26 cellular contexts compared by ENCODE assay signal in the genomic region with DNA sequence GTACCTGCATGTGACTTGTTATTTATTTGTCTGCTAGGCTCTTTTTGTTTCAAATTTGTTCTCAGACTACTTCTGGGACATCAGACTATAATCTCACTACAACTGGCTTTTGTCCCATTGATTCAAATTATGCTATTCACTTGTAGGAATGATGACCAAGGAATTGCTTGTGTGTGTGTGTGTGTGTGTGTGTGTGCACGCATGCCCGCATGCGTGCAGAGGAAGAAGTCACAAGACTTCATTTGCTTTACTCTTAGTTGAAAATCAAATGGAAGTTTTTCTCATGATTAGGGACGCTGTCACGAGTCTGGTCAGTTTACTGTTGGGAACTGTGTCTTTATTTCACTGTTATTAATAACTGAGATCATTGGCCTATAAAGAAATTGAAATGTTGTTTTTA.
"Had no signal": no experiment of that assay in that cellular context is flagged by ENCODE, and none has a peak within 500 bp of the region (broad histone marks: within the 10 kb centered on the region; RNA-seq: fewer than 3 reads in every experiment).

No MANE protein-coding gene starts in this region.

- DNase-seq: stimulated activated CD4-positive, alpha-beta T cell treated with anti-CD3 and anti-CD28 coated beads, Interleukin-2, amount 100 ng/mL, for 48 hours; stimulated activated CD4-positive, alpha-beta T cell treated with anti-CD3 and anti-CD28 coated beads, Interleukin-4, amount 100 ng/mL, for 1 hour; stimulated activated CD4-positive, alpha-beta T cell treated with anti-CD3 and anti-CD28 coated beads, Interleukin-4, amount 100 ng/mL, for 24 hours; stimulated activated CD4-positive, alpha-beta T cell treated with anti-CD3 and anti-CD28 coated beads, Interleukin-4, amount 100 ng/mL, for 4 hours; stimulated activated CD8-positive, alpha-beta memory T cell treated with anti-CD3 and anti-CD28 coated beads, Interleukin-4, amount 100 ng/mL, for 48 hours; stimulated activated naive B cell treated with anti-CD40 and anti-IgM and Interleukin-4, amounts not matched to agents 10 μg/mL and 1 μg/mL and 100 μg/mL, for 72 hours; stimulated activated naive CD4-positive, alpha-beta T cell; stimulated activated naive CD4-positive, alpha-beta T cell treated with Interleukin-2 at 50 U/mL for 16 hours; stimulated activated naive CD8-positive, alpha-beta T cell treated with anti-CD3 and anti-CD28 coated beads, Interleukin-15, amount 100 ng/mL, for 72 hours; stimulated activated naive CD8-positive, alpha-beta T cell treated with anti-CD3 and anti-CD28 coated beads, Interleukin-15, Interleukin-2, amounts not matched to agents 100 U/mL and 50 U/mL, for 24 hours; stomach; substantia nigra; testis; thyroid gland; tibial artery; transverse colon; upper lobe of left lung; upper lobe of right lung; uterus had no signal

- ATAC-seq: stimulated activated effector memory CD8-positive, alpha-beta T cell treated with anti-CD3 and anti-CD28 coated beads, Interleukin-12 subunit alpha, Interleukin-12 subunit beta, amount 100 ng/mL, for 72 hours; stimulated activated memory B cell treated with anti-CD40 and anti-IgM and Interleukin-4, amounts not matched to agents 10 μg/mL and 1 μg/mL and 100 μg/mL, for 72 hours; stimulated activated naive B cell treated with anti-CD40 and anti-IgM and Interleukin-4, amounts not matched to agents 10 μg/mL and 1 μg/mL and 100 μg/mL, for 72 hours; stimulated activated naive CD8-positive, alpha-beta T cell treated with anti-CD3 and anti-CD28 coated beads, Interleukin-15, amount 100 ng/mL, for 72 hours; stimulated activated naive CD8-positive, alpha-beta T cell treated with anti-CD3 and anti-CD28 coated beads, Interleukin-15, Interleukin-2, amounts not matched to agents 100 U/mL and 50 U/mL, for 24 hours; upper lobe of right lung had no signal

- FAIRE-seq: urothelium cell line had no signal

- H3K27ac ChIP-seq: stomach, suprapubic skin, testis, thoracic aorta, thyroid gland, tibial artery, tibial nerve, transverse colon, upper lobe of left lung, upper lobe of right lung, uterus, vagina had no signal
